In genomic region chr9:77188242-77188641, GRCh38 we compare ENCODE assay signal across 29 cellular contexts.
"Had no signal": no experiment of that assay in that cellular context is flagged by ENCODE, and none has a peak within 500 bp of the region (broad histone marks: within the 10 kb centered on the region; RNA-seq: fewer than 3 reads in every experiment).

No MANE protein-coding gene starts in this region.

- DNase-seq: stimulated activated CD4-positive, alpha-beta T cell treated with anti-CD3 and anti-CD28 coated beads, Interleukin-2, amount 100 ng/mL, for 48 hours; stimulated activated CD4-positive, alpha-beta T cell treated with anti-CD3 and anti-CD28 coated beads, Interleukin-4, amount 100 ng/mL, for 1 hour; stimulated activated CD4-positive, alpha-beta T cell treated with anti-CD3 and anti-CD28 coated beads, Interleukin-4, amount 100 ng/mL, for 24 hours; stimulated activated CD4-positive, alpha-beta T cell treated with anti-CD3 and anti-CD28 coated beads, Interleukin-4, amount 100 ng/mL, for 4 hours; stimulated activated CD8-positive, alpha-beta memory T cell treated with anti-CD3 and anti-CD28 coated beads, Interleukin-4, amount 100 ng/mL, for 48 hours; stimulated activated naive B cell treated with anti-CD40 and anti-IgM and Interleukin-4, amounts not matched to agents 10 μg/mL and 1 μg/mL and 100 μg/mL, for 72 hours; stimulated activated naive CD4-positive, alpha-beta T cell; stimulated activated naive CD4-positive, alpha-beta T cell treated with Interleukin-2 at 50 U/mL for 16 hours; stimulated activated naive CD8-positive, alpha-beta T cell treated with anti-CD3 and anti-CD28 coated beads, Interleukin-15, amount 100 ng/mL, for 72 hours; stimulated activated naive CD8-positive, alpha-beta T cell treated with anti-CD3 and anti-CD28 coated beads, Interleukin-15, Interleukin-2, amounts not matched to agents 100 U/mL and 50 U/mL, for 24 hours; stomach; substantia nigra; testis; thyroid gland; tibial artery; transverse colon; trophoblast cell; upper lobe of left lung; upper lobe of right lung; uterus had no signal

- H3K4me3 ChIP-seq: stomach, suprapubic skin, testis, thoracic aorta, thyroid gland, tibial artery, tibial nerve, transverse colon, upper lobe of left lung, upper lobe of right lung, uterus, vagina had no signal

- H3K27ac ChIP-seq: stomach, suprapubic skin, testis, thoracic aorta, thyroid gland, tibial artery, tibial nerve, transverse colon, upper lobe of left lung, upper lobe of right lung, uterus, vagina had no signal

- H3K27ac Mint-ChIP-seq: stimulated activated effector memory CD8-positive, alpha-beta T cell treated with anti-CD3 and anti-CD28 coated beads, Interleukin-12 subunit alpha, Interleukin-12 subunit beta, amount 100 ng/mL, for 72 hours; stimulated activated memory B cell treated with anti-CD40 and anti-IgM and Interleukin-4, amounts not matched to agents 10 μg/mL and 1 μg/mL and 100 μg/mL, for 72 hours; stimulated activated naive B cell treated with anti-CD40 and anti-IgM and Interleukin-4, amounts not matched to agents 10 μg/mL and 1 μg/mL and 100 μg/mL, for 72 hours; stimulated activated naive CD8-positive, alpha-beta T cell treated with anti-CD3 and anti-CD28 coated beads, Interleukin-15, Interleukin-2, amounts not matched to agents 100 ng/mL and 50 ng/mL, for 24 hours; type B pancreatic cell had no signal

- FAIRE-seq: urothelium cell line had no signal

- ATAC-seq: stimulated activated effector memory CD8-positive, alpha-beta T cell treated with anti-CD3 and anti-CD28 coated beads, Interleukin-12 subunit alpha, Interleukin-12 subunit beta, amount 100 ng/mL, for 72 hours; stimulated activated memory B cell treated with anti-CD40 and anti-IgM and Interleukin-4, amounts not matched to agents 10 μg/mL and 1 μg/mL and 100 μg/mL, for 72 hours; stimulated activated naive B cell treated with anti-CD40 and anti-IgM and Interleukin-4, amounts not matched to agents 10 μg/mL and 1 μg/mL and 100 μg/mL, for 72 hours; stimulated activated naive CD8-positive, alpha-beta T cell treated with anti-CD3 and anti-CD28 coated beads, Interleukin-15, amount 100 ng/mL, for 72 hours; stimulated activated naive CD8-positive, alpha-beta T cell treated with anti-CD3 and anti-CD28 coated beads, Interleukin-15, Interleukin-2, amounts not matched to agents 100 U/mL and 50 U/mL, for 24 hours; upper lobe of right lung had no signal

- H3K36me3 ChIP-seq: stomach, suprapubic skin, thoracic aorta, thyroid gland, tibial artery, tibial nerve, transverse colon, upper lobe of left lung, upper lobe of right lung, uterus, vagina had no signal

- H3K36me3 Mint-ChIP-seq: stimulated activated effector memory CD8-positive, alpha-beta T cell treated with anti-CD3 and anti-CD28 coated beads, Interleukin-12 subunit alpha, Interleukin-12 subunit beta, amount 100 ng/mL, for 72 hours; type B pancreatic cell had no signal

- H3K4me3 Mint-ChIP-seq: stimulated activated effector memory CD8-positive, alpha-beta T cell treated with anti-CD3 and anti-CD28 coated beads, Interleukin-12 subunit alpha, Interleukin-12 subunit beta, amount 100 ng/mL, for 72 hours; stimulated activated memory B cell treated with anti-CD40 and anti-IgM and Interleukin-4, amounts not matched to agents 10 μg/mL and 1 μg/mL and 100 μg/mL, for 72 hours; stimulated activated naive B cell treated with anti-CD40 and anti-IgM and Interleukin-4, amounts not matched to agents 10 μg/mL and 1 μg/mL and 100 μg/mL, for 72 hours; stimulated activated naive CD8-positive, alpha-beta T cell treated with anti-CD3 and anti-CD28 coated beads, Interleukin-15, amount 100 ng/mL, for 72 hours; stimulated activated naive CD8-positive, alpha-beta T cell treated with anti-CD3 and anti-CD28 coated beads, Interleukin-15, Interleukin-2, amounts not matched to agents 100 ng/mL and 50 ng/mL, for 24 hours; type B pancreatic cell had no signal

- H3K4me1 ChIP-seq: suprapubic skin, testis, tibial nerve, transverse colon, upper lobe of left lung, upper lobe of right lung, uterus, vagina had no signal

- H3K27me3 ChIP-seq: stomach, suprapubic skin, testis, thyroid gland, tibial artery, tibial nerve, transverse colon, upper lobe of left lung, upper lobe of right lung, uterus, vagina had no signal

- H3K9me3 ChIP-seq: stomach, suprapubic skin, testis, thoracic aorta, thyroid gland, tibial artery, tibial nerve, transverse colon, upper lobe of left lung, upper lobe of right lung, uterus, vagina had no signal

- H3K9me3 Mint-ChIP-seq: stimulated activated effector memory CD8-positive, alpha-beta T cell treated with anti-CD3 and anti-CD28 coated beads, Interleukin-12 subunit alpha, Interleukin-12 subunit beta, amount 100 ng/mL, for 72 hours; stimulated activated memory B cell treated with anti-CD40 and anti-IgM and Interleukin-4, amounts not matched to agents 10 μg/mL and 1 μg/mL and 100 μg/mL, for 72 hours had no signal

- H3K27me3 Mint-ChIP-seq: stimulated activated memory B cell treated with anti-CD40 and anti-IgM and Interleukin-4, amounts not matched to agents 10 μg/mL and 1 μg/mL and 100 μg/mL, for 72 hours; stimulated activated naive B cell treated with anti-CD40 and anti-IgM and Interleukin-4, amounts not matched to agents 10 μg/mL and 1 μg/mL and 100 μg/mL, for 72 hours; stimulated activated naive CD8-positive, alpha-beta T cell treated with anti-CD3 and anti-CD28 coated beads, Interleukin-15, amount 100 ng/mL, for 72 hours; stimulated activated naive CD8-positive, alpha-beta T cell treated with anti-CD3 and anti-CD28 coated beads, Interleukin-15, Interleukin-2, amounts not matched to agents 100 ng/mL and 50 ng/mL, for 24 hours; type B pancreatic cell had no signal
